Comparison of ENCODE assay signal across 11 cellular contexts in genomic region chr16:24736758-24737157, GRCh38. TPM values are rescaled to one million over a fixed set of nuclear protein-coding genes. Genes with fewer than 3 reads are reported as not detected.
DNase-seq lines count a peak whose midpoint lies in the region; ATAC-seq and TF ChIP-seq lines count a peak whose summit lies in the region.
"Had no signal": no experiment of that assay in that cellular context is flagged by ENCODE, and none has a peak within 500 bp of the region (broad histone marks: within the 10 kb centered on the region; RNA-seq: fewer than 3 reads in every experiment).

No MANE protein-coding gene starts in this region.

- no peak for DNase-seq in IMR-90
- DNase-seq in SK-N-SH = no peak
- DNase-seq in fibroblast of villous mesenchyme (ENCODE audit: low read depth) = peak; percentile 19
- no peak for DNase-seq in stimulated activated naive B cell treated with anti-CD40 and anti-IgM and Interleukin-4, amounts not matched to agents 10 μg/mL and 1 μg/mL and 100 μg/mL, for 72 hours
- DNase-seq in HAP-1 (ENCODE audit: low spot score in 2 of 2) = no peak
- DNase-seq: activated T-cell treated with anti-CD3 and anti-CD28 coated beads, Interleukin-2, amount 50 U/mL, for 48 hours; NCI-H524; pancreas had no signal

- H3K4me3 Mint-ChIP-seq in stimulated activated naive B cell treated with anti-CD40 and anti-IgM and Interleukin-4, amounts not matched to agents 10 μg/mL and 1 μg/mL and 100 μg/mL, for 72 hours = no peak overlapping the region

- BruUV-seq in IMR-90 (replicated peaks; lab: Mats Ljungman, UMichigan) = no TSS peak

- no peaks in the 10 kb centered on the region for H3K9me2 ChIP-seq in SK-N-SH

- peaks cover 24% of the 10 kb centered on the region for H3K9me1 ChIP-seq in IMR-90 (ENCODE audit: insufficient read depth, low read length)

- peaks cover 19 to 55% of the 10 kb centered on the region in 2 donors for H3K36me3 Mint-ChIP-seq in stimulated activated naive B cell treated with anti-CD40 and anti-IgM and Interleukin-4, amounts not matched to agents 10 μg/mL and 1 μg/mL and 100 μg/mL, for 72 hours

- POLR2A ChIA-PET in IMR-90 (lab: Charles Lee; ENCODE audit: unreplicated experiment) (no interaction called here), SK-N-SH (lab: Yijun Ruan, JAX) (no interaction called here)

- no peak overlapping the region for H2AK9ac ChIP-seq in IMR-90 (replicated peaks; ENCODE audit: low read depth, low read length, poor library complexity)

- 0 out of 2 replicates have a peak overlapping the region, but pooled peaks have one; percentile 12 for H3K23ac ChIP-seq in IMR-90 (ENCODE audit: low read depth, low read length)

- ATAC-seq in IMR-90 (ENCODE audit: low read depth) = no peak
- no peak for ATAC-seq in stimulated activated naive B cell treated with anti-CD40 and anti-IgM and Interleukin-4, amounts not matched to agents 10 μg/mL and 1 μg/mL and 100 μg/mL, for 72 hours (replicated peaks)
- no peak for ATAC-seq in HG02588 (IDR thresholded peaks at IDR 0.05; ENCODE audit: unreplicated experiment)
- ATAC-seq in GM21786 (IDR thresholded peaks at IDR 0.05; ENCODE audit: unreplicated experiment) = no peak
- ATAC-seq in HG03439 (IDR thresholded peaks at IDR 0.05; ENCODE audit: unreplicated experiment) = no peak

- peaks cover 0 to 2% of the 10 kb centered on the region in 2 donors for H3K9me3 Mint-ChIP-seq in stimulated activated naive B cell treated with anti-CD40 and anti-IgM and Interleukin-4, amounts not matched to agents 10 μg/mL and 1 μg/mL and 100 μg/mL, for 72 hours

- H3K4me1 ChIP-seq in IMR-90 (ENCODE audit: control insufficient read depth, insufficient read depth, low read length) (peaks cover 28% of the 10 kb centered on the region), SK-N-SH (ENCODE audit: control insufficient read depth in 1 of 2, insufficient read depth in 2 of 2, low read depth in 1 of 2, low read length in 1 of 2) (peaks cover 8 to 31% of the 10 kb centered on the region in 2 experiments; a peak in 3 of 4 replicates), HAP-1 (peaks cover 21% of the 10 kb centered on the region)

- in situ Hi-C loops in IMR-90 (cut with MboI; ENCODE audit: low sequenced_read_pairs) = no loop called here
- in situ Hi-C loops in HAP-1 (cut with MboI; ENCODE audit: low sequenced_read_pairs) = no loop called here

- peak overlapping the region; percentile 66; the same call in 1 of the 2 replicates for H2AK5ac ChIP-seq in IMR-90 (ENCODE audit: low read depth, low read length)

- H2BK20ac ChIP-seq in IMR-90 (ENCODE audit: low read depth, low read length) = no peak overlapping the region

- peaks cover 11 to 78% of the 10 kb centered on the region in 2 experiments for H3K79me1 ChIP-seq in IMR-90 (ENCODE audit: low read depth in 1 of 2, low read length in 2 of 2)

- intact Hi-C loops in IMR-90 (cut with micrococcal nuclease) = loop anchor here (2.0 kb wide), 1 partner anchor 156 kb away; no protein-coding TSS in a partner anchor

- H3F3A ChIP-seq in SK-N-SH (replicated peaks; ENCODE audit: insufficient read depth) = peaks cover 36% of the 10 kb centered on the region

- 0 out of 2 replicates have a peak overlapping the region, but pooled peaks have one; percentile 5 for H4K5ac ChIP-seq in IMR-90 (ENCODE audit: low read depth, low read length)

- H3K27me3 ChIP-seq in IMR-90 (ENCODE audit: control insufficient read depth, insufficient read depth, low read length) (no peaks in the 10 kb centered on the region), SK-N-SH (ENCODE audit: insufficient read depth) (no peaks in the 10 kb centered on the region), HAP-1 (ENCODE audit: low read depth) (no peaks in the 10 kb centered on the region)
- H3K27me3 ChIP-seq: pancreas had no signal

- no peak overlapping the region for H4K91ac ChIP-seq in IMR-90 (ENCODE audit: insufficient read depth, low read depth, low read length)

- H3K79me2 ChIP-seq in SK-N-SH (ENCODE audit: insufficient read depth) = peaks cover 99% of the 10 kb centered on the region

- dilution Hi-C loops in IMR-90 (cut with HindIII; ENCODE audit: low sequenced_read_pairs, unreplicated experiment) = no loop called here

- H3K9ac ChIP-seq in IMR-90 (ENCODE audit: low read depth, low read length) = no peak overlapping the region
- H3K9ac ChIP-seq in SK-N-SH = no peak overlapping the region; the same call in 1 of the 2 replicates

- TF ChIP-seq RAD21 in IMR-90 (IDR thresholded peaks at IDR 0.05; ENCODE audit: low read length) (no peak), SK-N-SH (IDR thresholded peaks at IDR 0.05; ENCODE audit: low read length) (no peak)

- H4K20me1 ChIP-seq in IMR-90 (ENCODE audit: insufficient read depth, low read length) = peaks cover 80% of the 10 kb centered on the region
- H4K20me1 ChIP-seq in SK-N-SH (ENCODE audit: insufficient read depth) = peaks cover 98% of the 10 kb centered on the region

- no peak for TF ChIP-seq EP300 in SK-N-SH (IDR thresholded peaks at IDR 0.05; ENCODE audit: borderline replicate concordance in 1 of 2, low read depth in 1 of 2, low read length in 1 of 2)

- peak overlapping the region; percentile 68 for H3K27ac Mint-ChIP-seq in stimulated activated naive B cell treated with anti-CD40 and anti-IgM and Interleukin-4, amounts not matched to agents 10 μg/mL and 1 μg/mL and 100 μg/mL, for 72 hours

- H3K27me3 Mint-ChIP-seq in stimulated activated naive B cell treated with anti-CD40 and anti-IgM and Interleukin-4, amounts not matched to agents 10 μg/mL and 1 μg/mL and 100 μg/mL, for 72 hours = no peaks in the 10 kb centered on the region

- no peak overlapping the region for H2BK120ac ChIP-seq in IMR-90 (ENCODE audit: low read depth, low read length)

- no peak overlapping the region for H3K14ac ChIP-seq in IMR-90 (replicated peaks; ENCODE audit: low read depth, low read length)

- H3K18ac ChIP-seq in IMR-90 (ENCODE audit: low read depth, low read length) = no peak overlapping the region

- H3K4me2 ChIP-seq in IMR-90 (ENCODE audit: low read depth, low read length) = peak overlapping the region; percentile 87
- peak overlapping the region; percentile 52 for H3K4me2 ChIP-seq in SK-N-SH

- H3K27ac ChIP-seq in IMR-90 (ENCODE audit: insufficient read depth, low read length) = peak overlapping the region; percentile 93; the same call in 1 of the 2 replicates
- peak overlapping the region; percentile 56 to 73; a peak in 3 of 4 replicates for H3K27ac ChIP-seq in SK-N-SH (ENCODE audit: low read depth in 2 of 2, low read length in 1 of 2)

- peak overlapping the region; percentile 89 for H2BK5ac ChIP-seq in IMR-90 (ENCODE audit: low read depth, low read length, poor library complexity, severe bottlenecking)

- H3K4me3 ChIP-seq in IMR-90 (ENCODE audit: insufficient read depth, low read depth, low read length) (no peak overlapping the region), SK-N-SH (ENCODE audit: low read depth in 2 of 2, low read length in 1 of 2) (no peak overlapping the region; a peak in 1 of 4 replicates), fibroblast of villous mesenchyme (ENCODE audit: low read depth, low read length) (no peak overlapping the region), HAP-1 (no peak overlapping the region)
- H3K4me3 ChIP-seq: pancreas had no signal

- H4K8ac ChIP-seq in IMR-90 (ENCODE audit: low read depth in 2 of 2, low read length in 2 of 2) = no peak overlapping the region

- CTCF ChIA-PET in IMR-90 (lab: Yijun Ruan, JAX) (no interaction called here), SK-N-SH (lab: Yijun Ruan, JAX) (no interaction called here)

- TF ChIP-seq CTCF in IMR-90 (conservative IDR thresholded peaks at IDR 0.05; ENCODE audit: low read depth, low read length) = no peak
- TF ChIP-seq CTCF in SK-N-SH (IDR thresholded peaks at IDR 0.05) = no peak
- no peak for TF ChIP-seq CTCF in fibroblast of villous mesenchyme (IDR thresholded peaks at IDR 0.05; ENCODE audit: insufficient read depth, low read depth, low read length)

- no peak overlapping the region for H2AFZ ChIP-seq in IMR-90 (replicated peaks; ENCODE audit: low read length, poor library complexity)
- no peak overlapping the region for H2AFZ ChIP-seq in SK-N-SH (ENCODE audit: low read depth)

- H3K36me3 ChIP-seq in IMR-90 (ENCODE audit: control insufficient read depth, insufficient read depth, low read length) (peaks cover 15% of the 10 kb centered on the region), SK-N-SH (replicated peaks in 1 of 2; ENCODE audit: control insufficient read depth in 1 of 2, insufficient read depth in 2 of 2, low read length in 1 of 2) (peaks cover 26 to 39% of the 10 kb centered on the region in 2 experiments), HAP-1 (replicated peaks) (peaks cover 32% of the 10 kb centered on the region)
- H3K36me3 ChIP-seq: pancreas had no signal

- H3K4me1 Mint-ChIP-seq in stimulated activated naive B cell treated with anti-CD40 and anti-IgM and Interleukin-4, amounts not matched to agents 10 μg/mL and 1 μg/mL and 100 μg/mL, for 72 hours = peaks cover 44 to 69% of the 10 kb centered on the region in 2 donors

- WGBS in IMR-90 (ENCODE audit: extremely low coverage in 2 of 2, insufficient read length in 1 of 2), 2 experiments = no CpG with 5 or more reads among the region's 5 CpGs
- 52% methylated on average over 5 of the region's 5 CpGs for WGBS in SK-N-SH (ENCODE audit: low lambda C conversion rate)

- H2BK15ac ChIP-seq in IMR-90 (ENCODE audit: low read depth, low read length) = peak overlapping the region; percentile 20; the same call in 1 of the 3 replicates

- no peak overlapping the region; the same call in 1 of the 2 replicates for H3K4ac ChIP-seq in IMR-90 (ENCODE audit: low read depth, low read length)

- H3K9me3 ChIP-seq in IMR-90 (ENCODE audit: control insufficient read depth, insufficient read depth, low read length) = no peaks in the 10 kb centered on the region
- no peaks in the 10 kb centered on the region for H3K9me3 ChIP-seq in SK-N-SH
- no peaks in the 10 kb centered on the region for H3K9me3 ChIP-seq in HAP-1
- H3K9me3 ChIP-seq: pancreas had no signal

- TF ChIP-seq POLR2A in IMR-90 (IDR thresholded peaks at IDR 0.05; ENCODE audit: low read depth, low read length) = no peak

- H3K56ac ChIP-seq in IMR-90 (ENCODE audit: extremely low read depth, insufficient read depth, low read length) = no peak overlapping the region

TF ChIP-seq in IMR-90, 13 proteins besides CTCF, POLR2A, EP300 and RAD21 (continues in another document):
- no peak for TF ChIP-seq NFE2L2 (IDR thresholded peaks at IDR 0.05; ENCODE audit: low read depth, low read length)
- no peak for TF ChIP-seq FOS (IDR thresholded peaks at IDR 0.05; ENCODE audit: low read depth, low read length)
- TF ChIP-seq BHLHE40 (IDR thresholded peaks at IDR 0.05; ENCODE audit: low read depth, low read length) = no peak

TF ChIP-seq in SK-N-SH, 30 proteins besides CTCF, POLR2A, EP300 and RAD21 (continues in another document):
- TF ChIP-seq EZH2phosphoT487 (IDR thresholded peaks at IDR 0.05; ENCODE audit: borderline replicate concordance, low read depth) (no peak), GABPA (IDR thresholded peaks at IDR 0.05; ENCODE audit: low read depth) (no peak), TCF12 (IDR thresholded peaks at IDR 0.05) (no peak)

RNA-seq across cellular contexts. Expression of gene TNRC6A, which starts 7.3 kb away (rescaled TPM):
- total RNA-seq in IMR-90 (2012; rRNA removed) (32.4 and 36.9 TPM in 2 replicates), fibroblast of villous mesenchyme (48.0 and 66.9 TPM in 2 replicates)
- polyA plus RNA-seq in IMR-90 (2012; rRNA removed) (37.3 and 42.3 TPM in 2 replicates), SK-N-SH (2012; rRNA removed) (32.5 and 40.1 TPM in 2 replicates)
- polyA plus RNA-seq in IMR-90 (2012; cell fraction: cytosol; rRNA removed) = 15.0 and 15.5 TPM in 2 replicates
- polyA plus RNA-seq in IMR-90 (2012; cell fraction: nucleus; rRNA removed; ENCODE audit: low replicate concordance) = 99.8 and 215 TPM in 2 replicates
- polyA plus RNA-seq in SK-N-SH (2012; cell fraction: cytosol; rRNA removed) = 16.0 and 19.0 TPM in 2 replicates
- polyA plus RNA-seq in SK-N-SH (2012; cell fraction: nucleus; rRNA removed) = 127 and 149 TPM in 2 replicates
